Comparison of ENCODE assay signal across 8 cellular contexts in genomic region chr19:34134190-34135032, GRCh38. TPM values are rescaled to one million over a fixed set of nuclear protein-coding genes. Genes with fewer than 3 reads are reported as not detected.
A peak's percentile ranks its signal among the peaks of the same experiment; 100 is the strongest.
DNase-seq lines count a peak whose midpoint lies in the region; ATAC-seq and TF ChIP-seq lines count a peak whose summit lies in the region.

No MANE protein-coding gene starts in this region.

- no peaks in the 10 kb centered on the region for H3K27me3 ChIP-seq in iPS-15b (ENCODE audit: control insufficient read depth, insufficient read depth, low read length)

- H3K9ac ChIP-seq in iPS-15b (ENCODE audit: low read depth, low read length): peak overlapping the region; percentile 87

- H3K4me3 ChIP-seq in iPS-15b (ENCODE audit: low read depth, low read length): peak overlapping the region; percentile 79
- peak overlapping the region; percentile 73 for H3K4me3 ChIP-seq in skeletal muscle cell (ENCODE audit: low read depth, low read length)

- TF ChIP-seq CTCF in brain (conservative IDR thresholded peaks at IDR 0.05): no peak

- peak overlapping the region; percentile 57 to 95 (median 87) for H3K27ac Mint-ChIP-seq in brain

- DNase-seq in SIG-M5 treated with dmso at 0.1 percent for 504 hours (lab: John Stamatoyannopoulos, UW; ENCODE audit: unreplicated experiment): peak; percentile 80
- no peak for DNase-seq in SIG-M5 (lab: John Stamatoyannopoulos, UW)
- peak; percentile 43 for DNase-seq in NCI-H2107 treated with DMSO at 0.1 percent for 48 hours (lab: John Stamatoyannopoulos, UW; ENCODE audit: unreplicated experiment)
- peak; percentile 94 for DNase-seq in UCSD-AML1 (lab: John Stamatoyannopoulos, UW; ENCODE audit: unreplicated experiment)
- DNase-seq in skeletal muscle cell (ENCODE audit: low read depth): peak; percentile 21

- no peaks in the 10 kb centered on the region for H3K4me1 ChIP-seq in iPS-15b (ENCODE audit: control insufficient read depth, insufficient read depth, low read length)

- no peaks in the 10 kb centered on the region for H3K9me3 ChIP-seq in iPS-15b (ENCODE audit: control insufficient read depth, insufficient read depth, low read length)

- peaks cover 0 to 3% (median 0%) of the 10 kb centered on the region in 5 experiments for H3K9me3 Mint-ChIP-seq in brain

- H3K36me3 ChIP-seq in iPS-15b (ENCODE audit: control insufficient read depth, insufficient read depth, low read length): no peaks in the 10 kb centered on the region

- H3K27me3 Mint-ChIP-seq in brain: peaks cover 4% of the 10 kb centered on the region

- peak; percentile 76 for ATAC-seq in HG02973 (IDR thresholded peaks at IDR 0.05; ENCODE audit: unreplicated experiment)

- H3K4me1 Mint-ChIP-seq in brain: peaks cover 10% of the 10 kb centered on the region

- H3K4me3 Mint-ChIP-seq in brain: peak overlapping the region; percentile 83 to 89 (median 87)

- H3K36me3 Mint-ChIP-seq in brain: no peaks in the 10 kb centered on the region

RNA-seq across cellular contexts. Expression of gene LSM14A, which starts 37.9 kb away (rescaled TPM):
- polyA plus RNA-seq in brain (ENCODE audit: insufficient read depth, low read depth, low replicate concordance): 61.3 TPM
